23 cellular contexts compared by ENCODE assay signal in genomic region chr14:75432406-75432805, GRCh38. TPM values are rescaled to one million over a fixed set of nuclear protein-coding genes. Genes with fewer than 3 reads are reported as not detected.
"Had no signal": no experiment of that assay in that cellular context is flagged by ENCODE, and none has a peak within 500 bp of the region (broad histone marks: within the 10 kb centered on the region; RNA-seq: fewer than 3 reads in every experiment).

No MANE protein-coding gene starts in this region.

- H3K36me3 ChIP-seq: cardiac muscle cell, WERI-Rb-1 had no signal

- H3K9me3 Mint-ChIP-seq: activated CD4-positive, alpha-beta memory T cell treated with anti-CD3 and anti-CD28 coated beads for 36 hours; activated naive CD4-positive, alpha-beta T cell treated with anti-CD3 and anti-CD28 coated beads, Interleukin-2, amount 50 U/mL, for 72 hours; activated T-helper 1 cell treated with anti-CD3 and anti-CD28 coated beads, Interleukin-12 subunit alpha, Interleukin-12 subunit beta, Interleukin-2, Interleukin-4 antibody, amounts not matched to agents 30 ng/mL and 10 ng/mL and 1 ng/mL, durations not matched to agents 14 hours and 24 hours and 36 hours; endodermal cell; naive thymus-derived CD4-positive, alpha-beta T cell had no signal

- H3K27ac ChIP-seq: cardiac muscle cell, foreskin keratinocyte, vagina, WERI-Rb-1 had no signal

- H3K27me3 ChIP-seq: cardiac muscle cell, dorsolateral prefrontal cortex, foreskin keratinocyte, sigmoid colon, tibial nerve, vagina had no signal

- ATAC-seq: activated CD4-positive, alpha-beta T cell treated with anti-CD3 and anti-CD28 coated beads for 36 hours; activated naive CD4-positive, alpha-beta T cell treated with anti-CD3 and anti-CD28 coated beads, Interleukin-2, amount 50 U/mL, for 72 hours; foreskin keratinocyte; left lobe of liver; naive thymus-derived CD4-positive, alpha-beta T cell; stimulated activated naive CD8-positive, alpha-beta T cell treated with anti-CD3 and anti-CD28 coated beads, Interleukin-15, Interleukin-2, amounts not matched to agents 100 U/mL and 50 U/mL, for 24 hours had no signal

- H3K9me3 ChIP-seq: sigmoid colon, tibial nerve, vagina had no signal

- H3K27ac Mint-ChIP-seq: activated CD4-positive, alpha-beta memory T cell treated with anti-CD3 and anti-CD28 coated beads for 36 hours; activated CD4-positive, alpha-beta T cell treated with anti-CD3 and anti-CD28 coated beads for 36 hours; activated naive CD4-positive, alpha-beta T cell treated with anti-CD3 and anti-CD28 coated beads, Interleukin-2, amount 50 U/mL, for 72 hours; activated T-helper 1 cell treated with anti-CD3 and anti-CD28 coated beads, Interleukin-12 subunit alpha, Interleukin-12 subunit beta, Interleukin-2, Interleukin-4 antibody, amounts not matched to agents 30 ng/mL and 10 ng/mL and 1 ng/mL, durations not matched to agents 14 hours and 24 hours and 36 hours; endodermal cell had no signal

- H3K4me3 Mint-ChIP-seq: activated CD4-positive, alpha-beta memory T cell treated with anti-CD3 and anti-CD28 coated beads for 36 hours; activated CD4-positive, alpha-beta T cell treated with anti-CD3 and anti-CD28 coated beads for 36 hours; activated T-helper 1 cell treated with anti-CD3 and anti-CD28 coated beads, Interleukin-12 subunit alpha, Interleukin-12 subunit beta, Interleukin-2, Interleukin-4 antibody, amounts not matched to agents 30 ng/mL and 10 ng/mL and 1 ng/mL, durations not matched to agents 14 hours and 24 hours and 36 hours; endodermal cell; naive thymus-derived CD4-positive, alpha-beta T cell had no signal

- FAIRE-seq: keratinocyte had no signal

- H3K4me3 ChIP-seq: cardiac muscle cell, sigmoid colon, tibial nerve, vagina had no signal

- DNase-seq: activated CD4-positive, alpha-beta memory T cell treated with anti-CD3 and anti-CD28 coated beads for 36 hours; activated CD4-positive, alpha-beta T cell treated with anti-CD3 and anti-CD28 coated beads for 36 hours; activated gamma-delta T cell treated with Interleukin-2 at 50 U/mL for 16 hours; activated T-cell treated with anti-CD3 and anti-CD28 coated beads for 4 hours; dorsolateral prefrontal cortex; endodermal cell; foreskin keratinocyte; hypothalamus; naive thymus-derived CD4-positive, alpha-beta T cell; posterior cingulate gyrus; sigmoid colon; stimulated activated CD4-positive, alpha-beta T cell treated with anti-CD3 and anti-CD28 coated beads, Interleukin-12 subunit alpha, Interleukin-12 subunit beta, amount 100 ng/mL, for 4 hours; stimulated activated CD4-positive, alpha-beta T cell treated with anti-CD3 and anti-CD28 coated beads, Interleukin-1b, Interleukin-23, amount 100 ng/mL, for 48 hours; stimulated activated naive CD8-positive, alpha-beta T cell treated with anti-CD3 and anti-CD28 coated beads, Interleukin-15, Interleukin-2, amounts not matched to agents 100 U/mL and 50 U/mL, for 24 hours; T-helper 2 cell; WERI-Rb-1 had no signal

- H3K36me3 Mint-ChIP-seq: activated CD4-positive, alpha-beta memory T cell treated with anti-CD3 and anti-CD28 coated beads for 36 hours; activated naive CD4-positive, alpha-beta T cell treated with anti-CD3 and anti-CD28 coated beads, Interleukin-2, amount 50 U/mL, for 72 hours had no signal

RNA-seq across cellular contexts. Expression of gene JDP2, which starts 4.6 kb away (rescaled TPM):
- polyA plus RNA-seq: naive thymus-derived CD4-positive, alpha-beta T cell had no signal
